ENCODE assay signal across 1 cellular context in the genomic region with DNA sequence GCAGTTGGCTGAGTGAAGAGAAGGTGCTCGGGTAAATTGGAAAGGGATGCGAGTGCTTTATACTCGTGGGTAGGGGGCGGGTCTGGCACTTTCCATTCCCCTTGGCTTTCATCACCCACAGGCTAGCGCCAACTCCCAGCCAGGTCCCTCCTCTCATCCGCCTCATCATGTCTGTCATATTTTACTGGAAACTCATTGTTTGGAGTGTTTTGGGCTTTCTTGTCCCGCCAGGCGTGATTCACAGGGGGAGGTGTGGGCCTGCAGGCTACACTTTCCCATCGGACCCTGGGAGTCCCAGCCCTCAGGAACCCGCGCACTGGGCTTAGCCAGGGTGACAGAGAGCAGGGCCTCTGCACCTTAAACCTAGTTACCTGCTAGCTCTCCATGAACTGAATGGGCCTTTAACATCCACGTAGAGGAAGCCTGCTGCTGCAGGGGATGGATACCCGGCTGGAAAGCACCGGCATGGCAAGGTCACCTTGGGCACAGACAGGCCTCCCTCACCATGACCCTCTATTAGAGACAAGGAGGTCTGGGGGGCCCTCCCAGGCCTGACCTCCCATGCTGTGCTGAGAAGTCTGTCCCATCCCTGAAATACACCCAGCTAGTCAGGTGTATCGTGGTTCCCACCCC.
TF ChIP-seq lines count a peak whose summit lies in the region.

Gene KRT14, minus strand, starts transcription at position 33 of the 633 bp plus-strand sequence. CDS start 61 bp downstream, outside the sequence.

TF ChIP-seq in WTC11, 78 proteins besides CTCF, POLR2A, EP300 and RAD21 (continued from another document):
- no peak for TF ChIP-seq ZNF671 (CRISPR knock-in tag; IDR thresholded peaks at IDR 0.05)
